In the genomic region with DNA sequence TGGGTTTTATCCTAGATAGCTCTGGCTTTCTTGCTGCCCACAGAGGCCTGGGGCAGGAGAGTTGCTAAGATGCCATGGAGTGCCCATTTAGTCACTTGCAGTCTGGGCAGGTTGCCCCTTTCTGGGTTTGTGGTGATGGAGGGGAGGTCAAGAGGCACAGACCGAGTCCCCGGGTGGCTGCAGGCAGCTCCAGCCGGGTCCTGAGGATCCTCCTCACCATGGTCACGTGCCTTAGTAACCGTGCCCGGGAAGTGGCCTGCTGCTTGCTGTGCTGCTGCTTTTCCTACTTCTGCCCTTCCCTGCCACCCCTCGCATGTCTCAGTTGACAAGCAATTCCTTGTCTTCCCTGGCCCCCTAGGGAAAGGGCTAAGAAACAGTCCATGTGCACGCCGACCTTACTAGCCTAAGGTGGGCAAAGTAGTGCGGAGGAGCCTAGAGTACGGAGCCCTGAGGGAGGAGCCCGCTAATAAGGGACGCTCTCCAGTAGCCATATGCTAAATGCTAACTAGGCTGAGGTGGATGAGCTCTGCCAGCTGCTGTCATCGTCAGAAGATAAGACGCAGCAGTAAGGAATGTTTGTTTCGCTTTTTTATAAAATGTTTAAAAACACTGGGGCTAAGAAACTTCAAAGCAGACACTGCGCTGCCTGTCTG, we compare ENCODE assay signal across 9 cellular contexts. TPM values are rescaled to one million over a fixed set of nuclear protein-coding genes. Genes with fewer than 3 reads are reported as not detected.
DNase-seq lines count a peak whose midpoint lies in the region; ATAC-seq, FAIRE-seq and TF ChIP-seq lines count a peak whose summit lies in the region.
"Had no signal": no experiment of that assay in that cellular context is flagged by ENCODE, and none has a peak within 500 bp of the region (broad histone marks: within the 10 kb centered on the region; RNA-seq: fewer than 3 reads in every experiment).

No MANE protein-coding gene starts in this region.

- DNase-seq in NCI-H2171 treated with DMSO at 0.1 percent for 48 hours (lab: John Stamatoyannopoulos, UW) (peak; percentile 51), brain microvascular endothelial cell (no peak), keratinocyte (ENCODE audit: low read depth, low spot score) (no peak), foreskin melanocyte (no peak), RCC 7860 (ENCODE audit: low spot score) (no peak)
- DNase-seq in stimulated activated naive CD8-positive, alpha-beta T cell treated with anti-CD3 and anti-CD28 coated beads, Interleukin-15, amount 100 ng/mL, for 72 hours, result no peak
- no peak for DNase-seq in central memory CD4-positive, alpha-beta T cell
- no peak for DNase-seq in activated naive CD4-positive, alpha-beta T cell (lab: John Stamatoyannopoulos, UW)

- H4K20me1 ChIP-seq in keratinocyte (ENCODE audit: control insufficient read depth, extremely low read depth, insufficient read depth, low read length), result no peaks in the 10 kb centered on the region

- peak overlapping the region; percentile 9 to 89 for H3K4me3 Mint-ChIP-seq in stimulated activated naive CD8-positive, alpha-beta T cell treated with anti-CD3 and anti-CD28 coated beads, Interleukin-15, amount 100 ng/mL, for 72 hours

- no peak overlapping the region for H3K27ac ChIP-seq in brain microvascular endothelial cell
- H3K27ac ChIP-seq in keratinocyte (ENCODE audit: control insufficient read depth, insufficient read depth, low read length), result no peak overlapping the region

- H3K36me3 ChIP-seq in brain microvascular endothelial cell (replicated peaks), result no peaks in the 10 kb centered on the region
- no peaks in the 10 kb centered on the region for H3K36me3 ChIP-seq in keratinocyte (ENCODE audit: control insufficient read depth in 2 of 2, extremely low read depth in 1 of 2, insufficient read depth in 2 of 2, low read length in 2 of 2)

- TF ChIP-seq CTCF in brain microvascular endothelial cell (IDR thresholded peaks at IDR 0.05; ENCODE audit: low read depth, low read length, missing control alignments), result no peak
- TF ChIP-seq CTCF in keratinocyte (optimal IDR thresholded peaks at IDR 0.05 in 1 of 3, IDR thresholded peaks at IDR 0.05 in 1 of 3, conservative IDR thresholded peaks at IDR 0.05 in 1 of 3; ENCODE audit: extremely low read depth in 1 of 3, insufficient read depth in 2 of 3, low read length in 3 of 3), result peak in 1 of 3 experiments; percentile 3

- no peaks in the 10 kb centered on the region for H3K9me3 Mint-ChIP-seq in stimulated activated naive CD8-positive, alpha-beta T cell treated with anti-CD3 and anti-CD28 coated beads, Interleukin-15, amount 100 ng/mL, for 72 hours

- no peak for ATAC-seq in stimulated activated naive CD8-positive, alpha-beta T cell treated with anti-CD3 and anti-CD28 coated beads, Interleukin-15, amount 100 ng/mL, for 72 hours

- H3K27me3 Mint-ChIP-seq in stimulated activated naive CD8-positive, alpha-beta T cell treated with anti-CD3 and anti-CD28 coated beads, Interleukin-15, amount 100 ng/mL, for 72 hours, result peaks cover 13% of the 10 kb centered on the region

- dilution Hi-C loops in keratinocyte (cut with MboI; ENCODE audit: extremely low pct_ligation_motif_present, low sequenced_read_pairs), result loop anchor here (25.0 kb wide), 1 partner anchor 184 kb away; no protein-coding TSS in a partner anchor

- H3K4me3 ChIP-seq in brain microvascular endothelial cell (ENCODE audit: low read depth, low read length) (peak overlapping the region; percentile 35), keratinocyte (ENCODE audit: control insufficient read depth in 2 of 3, extremely low read depth in 1 of 3, insufficient read depth in 2 of 3, low read depth in 1 of 3, low read length in 3 of 3) (peak overlapping the region in 1 of 3 experiments; percentile 1)

- H3K4me2 ChIP-seq in keratinocyte (ENCODE audit: control insufficient read depth, extremely low read depth, insufficient read depth, low read depth, low read length), result peak overlapping the region; percentile 73

- H3K4me1 Mint-ChIP-seq in stimulated activated naive CD8-positive, alpha-beta T cell treated with anti-CD3 and anti-CD28 coated beads, Interleukin-15, amount 100 ng/mL, for 72 hours, result peaks cover 10% of the 10 kb centered on the region

- peak overlapping the region; percentile 92 for H2AFZ ChIP-seq in keratinocyte (ENCODE audit: control insufficient read depth, low read length)

- H3K9me3 ChIP-seq in keratinocyte (ENCODE audit: control insufficient read depth, low read depth, low read length), result no peaks in the 10 kb centered on the region

- no peaks in the 10 kb centered on the region for H3K9me1 ChIP-seq in keratinocyte (ENCODE audit: control insufficient read depth, extremely low read depth, insufficient read depth, low read length)

- FAIRE-seq in keratinocyte (lab: Jason Lieb, UNC) (no peak), RCC 7860 (lab: Jason Lieb, UNC) (no peak)

- H3K79me2 ChIP-seq in keratinocyte (ENCODE audit: control insufficient read depth, insufficient read depth, low read length), result no peaks in the 10 kb centered on the region

- in situ Hi-C loops in brain microvascular endothelial cell (cut with HindIII; ENCODE audit: low pct_ligation_motif_present, low sequenced_read_pairs), result no loop called here

- no peaks in the 10 kb centered on the region for H3K27me3 ChIP-seq in brain microvascular endothelial cell (replicated peaks)
- no peaks in the 10 kb centered on the region for H3K27me3 ChIP-seq in keratinocyte (ENCODE audit: control insufficient read depth, extremely low read depth, insufficient read depth, low read length)

- peak overlapping the region; percentile 26 for H3K9ac ChIP-seq in keratinocyte (ENCODE audit: control insufficient read depth, extremely low read depth, insufficient read depth, low read length)

- peaks cover 26% of the 10 kb centered on the region for H3K4me1 ChIP-seq in keratinocyte (ENCODE audit: control insufficient read depth, extremely low read depth, insufficient read depth, low read length)

- H3K27ac Mint-ChIP-seq in stimulated activated naive CD8-positive, alpha-beta T cell treated with anti-CD3 and anti-CD28 coated beads, Interleukin-15, amount 100 ng/mL, for 72 hours, result no peak overlapping the region

RNA-seq across cellular contexts. Expression of gene CLCA1, which starts 34.9 kb away (rescaled TPM):
- polyA plus RNA-seq in keratinocyte, result 0.04 to 0.05 TPM in 2 of 3 replicates, not detected in the other
- 0.30 TPM for polyA plus RNA-seq in keratinocyte (2011; ENCODE audit: low read depth)
- not detected in 2 replicates for polyA plus RNA-seq in keratinocyte (2011; cell fraction: cytosol; rRNA removed)
- 0.09 TPM in 1 of 2 replicates, not detected in the other for polyA plus RNA-seq in keratinocyte (2011; cell fraction: nucleus; rRNA removed)
- polyA plus RNA-seq in keratinocyte (2012; ENCODE audit: low replicate concordance), result 0.38 TPM in 1 of 2 replicates, not detected in the other
- polyA minus RNA-seq in keratinocyte, result 0.13 TPM in 1 of 3 replicates, not detected in the others
- not detected for polyA minus RNA-seq in keratinocyte (2011; cell fraction: cytosol; rRNA and poly(A)+ RNA removed)
- 0.16 TPM in 1 of 2 replicates, not detected in the other for polyA minus RNA-seq in keratinocyte (2011; cell fraction: nucleus; rRNA and poly(A)+ RNA removed)
- polyA plus RNA-seq: neural cell had no signal

RNA-seq across cellular contexts. Expression of gene CLCA4, which starts 43.3 kb away (rescaled TPM):
- polyA plus RNA-seq in keratinocyte, result 0.59 to 6.1 TPM (median 1.5 TPM) in 3 replicates
- 0.07 TPM for polyA plus RNA-seq in keratinocyte (2011; ENCODE audit: low read depth)
- polyA plus RNA-seq in keratinocyte (2011; cell fraction: cytosol; rRNA removed), result 0.39 and 0.96 TPM in 2 replicates
- polyA plus RNA-seq in keratinocyte (2011; cell fraction: nucleus; rRNA removed), result 4.7 and 7.4 TPM in 2 replicates
- polyA plus RNA-seq in keratinocyte (2012; ENCODE audit: low replicate concordance), result 0.45 and 0.48 TPM in 2 replicates
- 0.67 to 2.9 TPM (median 2.1 TPM) in 3 replicates for polyA minus RNA-seq in keratinocyte
- polyA minus RNA-seq in keratinocyte (2011; cell fraction: cytosol; rRNA and poly(A)+ RNA removed), result 0.77 TPM
- 3.8 and 5.9 TPM in 2 replicates for polyA minus RNA-seq in keratinocyte (2011; cell fraction: nucleus; rRNA and poly(A)+ RNA removed)
- polyA plus RNA-seq: neural cell had no signal
